ENCODE assay signal across 8 cellular contexts in the genomic region with DNA sequence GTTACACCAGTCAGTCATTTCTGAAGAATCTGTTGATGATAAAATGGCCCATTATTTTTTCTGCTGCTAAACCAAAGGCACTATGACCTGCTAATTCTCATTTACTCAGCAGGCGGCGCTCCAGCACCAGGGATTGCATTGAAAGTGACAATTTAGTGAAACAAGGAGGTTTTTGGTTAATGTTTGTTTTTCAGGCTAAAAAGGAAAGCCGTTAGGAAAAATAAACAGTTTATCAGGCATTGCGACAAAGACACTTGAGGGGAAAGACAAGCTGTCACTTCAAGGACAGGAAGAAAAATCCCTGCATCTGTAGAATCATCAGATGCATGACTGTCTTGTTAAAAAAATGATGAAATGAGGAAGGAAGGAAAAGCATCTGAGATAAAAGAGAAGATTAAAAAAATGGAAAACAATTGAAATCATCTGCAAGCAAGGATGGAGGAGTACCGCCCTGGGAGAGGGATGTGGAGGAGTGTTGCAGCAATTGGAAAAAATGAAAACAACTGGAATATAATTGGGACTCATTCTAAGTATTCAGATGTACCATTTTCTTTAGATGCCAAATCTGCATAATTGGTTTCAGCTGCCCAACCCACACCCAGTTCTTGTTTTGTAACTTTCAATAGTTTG. TPM values are rescaled to one million over a fixed set of nuclear protein-coding genes. Genes with fewer than 3 reads are reported as not detected.
DNase-seq lines count a peak whose midpoint lies in the region; ATAC-seq and TF ChIP-seq lines count a peak whose summit lies in the region.

No MANE protein-coding gene starts in this region.

- WGBS in transverse colon (ENCODE audit: low coverage in 1 of 2), 2 donors: 8 to 13% methylated on average over 5 of the region's 5 CpGs

- peaks cover 4% of the 10 kb centered on the region for H3K27me3 Mint-ChIP-seq in activated T-cell treated with anti-CD3 and anti-CD28 coated beads, Interleukin-2, amount 50 U/mL, for 4 hours (ENCODE audit: low read depth)
- H3K27me3 Mint-ChIP-seq in osteocyte (ENCODE audit: unreplicated experiment): peaks cover 3% of the 10 kb centered on the region

- no peak for TF ChIP-seq POLR2A in transverse colon (IDR thresholded peaks at IDR 0.05)

- in situ Hi-C loops in transverse colon (cut with MboI; ENCODE audit: low pct_ligation_motif_present in 1 of 4, low pct_unique_long_range_greater_than_20kb in 1 of 4, low sequenced_read_pairs in 3 of 4): loop anchor here in 3 of 4 donors (10.0 to 25.0 kb wide), 3 partner anchors 236 to 688 kb away; no protein-coding TSS in a partner anchor

- intact Hi-C loops in transverse colon (cut with DNase I; ENCODE audit: low total_unique reads): loop anchor here (5.0 to 10.0 kb wide), 2 partner anchors 496 to 683 kb away; a partner anchor contains a TSS

- TF ChIP-seq EP300 in transverse colon (IDR thresholded peaks at IDR 0.05; ENCODE audit: low read depth): no peak

- no peak overlapping the region for H3K27ac ChIP-seq in transverse colon

- H3K4me3 Mint-ChIP-seq in activated T-cell treated with anti-CD3 and anti-CD28 coated beads, Interleukin-2, amount 50 U/mL, for 4 hours: no peak overlapping the region
- H3K4me3 Mint-ChIP-seq in osteocyte (ENCODE audit: unreplicated experiment): no peak overlapping the region

- H3K9me3 ChIP-seq in transverse colon: no peaks in the 10 kb centered on the region

- DNase-seq in GM03348 (ENCODE audit: low spot score): peak; percentile 65
- peak; percentile 33 for DNase-seq in NOMO-1 treated with DMSO at 0.1 percent for 48 hours (lab: John Stamatoyannopoulos, UW; ENCODE audit: unreplicated experiment)
- peak; percentile 48 for DNase-seq in activated T-cell treated with anti-CD3 and anti-CD28 coated beads, Interleukin-2, amount 50 U/mL, for 4 hours
- peak; percentile 38 to 84 for DNase-seq in foreskin fibroblast
- DNase-seq in osteocyte (ENCODE audit: extremely low spot score, unreplicated experiment): peak; percentile 88
- peak; percentile 71 for DNase-seq in transverse colon

- peaks cover 5% of the 10 kb centered on the region for H3K4me1 Mint-ChIP-seq in activated T-cell treated with anti-CD3 and anti-CD28 coated beads, Interleukin-2, amount 50 U/mL, for 4 hours (ENCODE audit: low read depth)
- peaks cover 10% of the 10 kb centered on the region for H3K4me1 Mint-ChIP-seq in osteocyte (ENCODE audit: unreplicated experiment)

- TF ChIP-seq CTCF in foreskin fibroblast (IDR thresholded peaks at IDR 0.05; ENCODE audit: low read depth, low read length) (peak; percentile 80), osteocyte (IDR thresholded peaks at IDR 0.05) (peak; percentile 92), transverse colon (IDR thresholded peaks at IDR 0.05) (peak; percentile 84 to 95 (median 90))

- H3K27me3 ChIP-seq in transverse colon: no peaks in the 10 kb centered on the region

- no peaks in the 10 kb centered on the region for H3K36me3 Mint-ChIP-seq in activated T-cell treated with anti-CD3 and anti-CD28 coated beads, Interleukin-2, amount 50 U/mL, for 4 hours (ENCODE audit: insufficient read depth)
- H3K36me3 Mint-ChIP-seq in osteocyte (ENCODE audit: unreplicated experiment): no peaks in the 10 kb centered on the region

- no peaks in the 10 kb centered on the region for H3K36me3 ChIP-seq in transverse colon

- peaks cover 0 to 6% (median under 1%) of the 10 kb centered on the region in 4 donors for H3K4me1 ChIP-seq in transverse colon

- no peaks in the 10 kb centered on the region for H3K9me3 Mint-ChIP-seq in activated T-cell treated with anti-CD3 and anti-CD28 coated beads, Interleukin-2, amount 50 U/mL, for 4 hours
- no peaks in the 10 kb centered on the region for H3K9me3 Mint-ChIP-seq in osteocyte (ENCODE audit: unreplicated experiment)

- peak overlapping the region in 1 of 2 donors; percentile 10 for H3K4me3 ChIP-seq in foreskin fibroblast (ENCODE audit: low read depth in 1 of 2, low read length in 2 of 2)
- H3K4me3 ChIP-seq in transverse colon: no peak overlapping the region

- H3K27ac Mint-ChIP-seq in osteocyte (ENCODE audit: unreplicated experiment): no peak overlapping the region

- ATAC-seq in HG02678 (IDR thresholded peaks at IDR 0.05; ENCODE audit: unreplicated experiment): peak; percentile 55
- ATAC-seq in activated T-cell treated with anti-CD3 and anti-CD28 coated beads, Interleukin-2, amount 50 U/mL, for 4 hours: no peak
- ATAC-seq in GM21367 (IDR thresholded peaks at IDR 0.05; ENCODE audit: unreplicated experiment): no peak

RNA-seq across cellular contexts. Expression of a gene that starts 54.0 kb away (rescaled TPM):
- total RNA-seq in activated T-cell treated with anti-CD3 and anti-CD28 coated beads, Interleukin-2, amount 50 U/mL, for 4 hours: 1 to 10 TPM; 5.4 to 6.5 (median 6.0) TPM
- 26.4 and 29.2 TPM in 2 replicates for total RNA-seq in osteocyte
- 10 to 100 TPM; 21.9 to 34.8 (median 26.9) TPM for total RNA-seq in transverse colon

Comparison
In these comparisons a context has a peak if more than half of its experiments do, and no peak if none do; other contexts are left out.
1. DNase-seq: peak in every context shown above with its lines; median percentile 88 in osteocyte; 71 in transverse colon; 65 in GM03348; 61 in foreskin fibroblast; 48 in activated T-cell treated with anti-CD3 and anti-CD28 coated beads, Interleukin-2, amount 50 U/mL, for 4 hours; 33 in NOMO-1 treated with DMSO at 0.1 percent for 48 hours.